ENCODE assay signal across 9 cellular contexts in genomic region chr17:21429917-21430628, GRCh38. TPM values are rescaled to one million over a fixed set of nuclear protein-coding genes. Genes with fewer than 3 reads are reported as not detected.
DNase-seq lines count a peak whose midpoint lies in the region; ATAC-seq, FAIRE-seq and TF ChIP-seq lines count a peak whose summit lies in the region.
"Not testable (repeated sequence)": the region's sequence is repeated elsewhere in the genome, so short reads cannot be mapped to it uniquely, and the experiment has no call there.
"Had no signal": no experiment of that assay in that cellular context is flagged by ENCODE, and none has a peak within 500 bp of the region (broad histone marks: within the 10 kb centered on the region; RNA-seq: fewer than 3 reads in every experiment).

No MANE protein-coding gene starts in this region.

- peak; percentile 93 for FAIRE-seq in bronchial epithelial cell (lab: Jason Lieb, UNC)
- peak; percentile 82 for FAIRE-seq in keratinocyte (lab: Jason Lieb, UNC)

- H3K4me3 ChIP-seq in bronchial epithelial cell (ENCODE audit: low read depth, low read length); keratinocyte (ENCODE audit: control insufficient read depth in 2 of 3, extremely low read depth in 1 of 3, insufficient read depth in 2 of 3, low read depth in 1 of 3, low read length in 3 of 3); upper lobe of right lung: not testable (repeated sequence)

- H4K20me1 ChIP-seq in keratinocyte (ENCODE audit: control insufficient read depth, extremely low read depth, insufficient read depth, low read length): not testable (repeated sequence)

- not testable (repeated sequence) for H3K9me1 ChIP-seq in keratinocyte (ENCODE audit: control insufficient read depth, extremely low read depth, insufficient read depth, low read length)

- not testable (repeated sequence) for H3K36me3 ChIP-seq in bronchial epithelial cell (ENCODE audit: control insufficient read depth, insufficient read depth, low read length); keratinocyte (ENCODE audit: control insufficient read depth in 2 of 2, extremely low read depth in 1 of 2, insufficient read depth in 2 of 2, low read length in 2 of 2); upper lobe of right lung

- H3K4me1 Mint-ChIP-seq in HFFc6 (ENCODE audit: low read depth): peaks cover 38% of the 10 kb centered on the region

- intact Hi-C loops in upper lobe of right lung (cut with DNase I): not testable (repeated sequence)

- peaks cover 12% of the 10 kb centered on the region for H3K27me3 Mint-ChIP-seq in HFFc6 (ENCODE audit: insufficient read depth)

- not testable (repeated sequence) for H3K79me2 ChIP-seq in keratinocyte (ENCODE audit: control insufficient read depth, insufficient read depth, low read length)

- H3K27ac ChIP-seq in VCaP (peak overlapping the region; percentile 13; the same call in 1 of the 2 replicates), upper lobe of right lung (peak overlapping the region; percentile 17)
- H3K27ac ChIP-seq in keratinocyte (ENCODE audit: control insufficient read depth, insufficient read depth, low read length): not testable (repeated sequence)

- DNase-seq in EH (ENCODE audit: low read depth) (peak; percentile 68), HFFc6 (peak; percentile 61), bronchial epithelial cell (ENCODE audit: low read depth) (peak; percentile 18), fibroblast of peridontal ligament (ENCODE audit: extremely low read depth) (peak; percentile 44)
- DNase-seq in keratinocyte (ENCODE audit: low read depth, low spot score); omental fat pad (ENCODE audit: low spot score); upper lobe of right lung: not testable (repeated sequence)

- not testable (repeated sequence) for H3K9ac ChIP-seq in keratinocyte (ENCODE audit: control insufficient read depth, extremely low read depth, insufficient read depth, low read length)

- not testable (repeated sequence) for H3K27me3 ChIP-seq in bronchial epithelial cell (ENCODE audit: control insufficient read depth, insufficient read depth, low read length); keratinocyte (ENCODE audit: control insufficient read depth, extremely low read depth, insufficient read depth, low read length); upper lobe of right lung

- peak overlapping the region; percentile 78 for H3K27ac Mint-ChIP-seq in HFFc6

- H3K9me3 ChIP-seq in keratinocyte (ENCODE audit: control insufficient read depth, low read depth, low read length); upper lobe of right lung: not testable (repeated sequence)

- not testable (repeated sequence) for TF ChIP-seq CTCF in HFFc6 (IDR thresholded peaks at IDR 0.05); VCaP (conservative IDR thresholded peaks at IDR 0.05); bronchial epithelial cell (IDR thresholded peaks at IDR 0.05; ENCODE audit: insufficient read depth, low read length, severe bottlenecking); keratinocyte (optimal IDR thresholded peaks at IDR 0.05 in 1 of 3, IDR thresholded peaks at IDR 0.05 in 1 of 3, conservative IDR thresholded peaks at IDR 0.05 in 1 of 3; ENCODE audit: extremely low read depth in 1 of 3, insufficient read depth in 2 of 3, low read length in 3 of 3); omental fat pad (IDR thresholded peaks at IDR 0.05); upper lobe of right lung (IDR thresholded peaks at IDR 0.05)

- H2AFZ ChIP-seq in keratinocyte (ENCODE audit: control insufficient read depth, low read length): not testable (repeated sequence)

- dilution Hi-C loops in keratinocyte (cut with MboI; ENCODE audit: extremely low pct_ligation_motif_present, low sequenced_read_pairs): not testable (repeated sequence)

- ATAC-seq in omental fat pad (ENCODE audit: low FRiP score): peak; percentile 25
- not testable (repeated sequence) for ATAC-seq in upper lobe of right lung

- peak overlapping the region; percentile 42; the same call in 1 of the 2 replicates for H3K4me3 Mint-ChIP-seq in HFFc6

- not testable (repeated sequence) for H3K4me2 ChIP-seq in keratinocyte (ENCODE audit: control insufficient read depth, extremely low read depth, insufficient read depth, low read depth, low read length)

- not testable (repeated sequence) for H3K4me1 ChIP-seq in keratinocyte (ENCODE audit: control insufficient read depth, extremely low read depth, insufficient read depth, low read length); upper lobe of right lung

- not testable (repeated sequence) for H3K36me3 Mint-ChIP-seq in HFFc6 (ENCODE audit: low read depth)

- not testable (repeated sequence) for H3K9me3 Mint-ChIP-seq in HFFc6

RNA-seq across cellular contexts. Expression of gene KCNJ12, which starts 53.9 kb away (rescaled TPM):
- total RNA-seq in HFFc6 (2021; fragmentation: NEBNext Ultra II Directional; extraction: Animal tissue kit (Norgen Biotek cat#: 25700)): not detected
- under 0.01 and 0.13 TPM in 2 replicates for total RNA-seq in bronchial epithelial cell
- polyA plus RNA-seq in keratinocyte: 0.04 to 0.15 TPM (median 0.07 TPM) in 3 replicates
- polyA plus RNA-seq in keratinocyte (2011; ENCODE audit: low read depth): not detected
- 0.07 and 0.19 TPM in 2 replicates for polyA plus RNA-seq in keratinocyte (2011; cell fraction: cytosol; rRNA removed)
- polyA plus RNA-seq in keratinocyte (2011; cell fraction: nucleus; rRNA removed): 0.23 and 0.49 TPM in 2 replicates
- polyA plus RNA-seq in keratinocyte (2012; ENCODE audit: low replicate concordance): 0.06 and 0.16 TPM in 2 replicates
- 0.03 to 0.53 TPM (median 0.20 TPM) in 3 replicates for polyA minus RNA-seq in keratinocyte
- 0.38 TPM for polyA minus RNA-seq in keratinocyte (2011; cell fraction: cytosol; rRNA and poly(A)+ RNA removed)
- polyA minus RNA-seq in keratinocyte (2011; cell fraction: nucleus; rRNA and poly(A)+ RNA removed): 0.23 and 0.74 TPM in 2 replicates
- total RNA-seq in omental fat pad: 1 to 10 TPM; 1.5 to 3.2 (median 2.5) TPM
- 2.5 TPM for total RNA-seq in upper lobe of right lung
- polyA plus RNA-seq: CD14-positive monocyte had no signal
